In the genomic region with DNA sequence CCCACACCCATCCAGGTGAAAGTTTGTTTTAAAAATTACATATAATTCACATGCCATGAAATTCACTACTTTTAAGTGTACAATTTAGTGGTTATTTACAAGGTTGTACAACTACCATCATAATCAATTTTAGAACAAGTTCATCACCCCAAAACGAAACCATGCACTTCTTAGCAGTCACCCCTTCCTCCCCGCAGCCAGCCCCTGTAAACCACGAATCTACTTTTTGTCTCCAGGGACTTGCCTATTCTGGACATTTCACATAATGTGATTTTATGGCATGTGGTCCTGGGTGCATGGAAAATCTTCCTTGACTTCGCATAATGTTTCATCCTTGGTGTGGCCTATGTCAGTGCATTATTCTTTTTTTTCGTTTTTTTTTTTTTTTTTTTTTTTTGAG, we compare ENCODE assay signal across 1 cellular context.
TF ChIP-seq lines count a peak whose summit lies in the region.

No MANE protein-coding gene starts in this region.

TF ChIP-seq in HepG2, 621 proteins besides CTCF, POLR2A, EP300 and RAD21 (continued from another document):
- TF ChIP-seq, protein P1, sequence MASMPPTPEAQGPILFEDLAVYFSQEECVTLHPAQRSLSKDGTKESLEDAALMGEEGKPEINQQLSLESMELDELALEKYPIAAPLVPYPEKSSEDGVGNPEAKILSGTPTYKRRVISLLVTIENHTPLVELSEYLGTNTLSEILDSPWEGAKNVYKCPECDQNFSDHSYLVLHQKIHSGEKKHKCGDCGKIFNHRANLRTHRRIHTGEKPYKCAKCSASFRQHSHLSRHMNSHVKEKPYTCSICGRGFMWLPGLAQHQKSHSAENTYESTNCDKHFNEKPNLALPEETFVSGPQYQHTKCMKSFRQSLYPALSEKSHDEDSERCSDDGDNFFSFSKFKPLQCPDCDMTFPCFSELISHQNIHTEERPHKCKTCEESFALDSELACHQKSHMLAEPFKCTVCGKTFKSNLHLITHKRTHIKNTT (CRISPR knock-in tag; IDR thresholded peaks at IDR 0.05): no peak
- TF ChIP-seq, protein P2, sequence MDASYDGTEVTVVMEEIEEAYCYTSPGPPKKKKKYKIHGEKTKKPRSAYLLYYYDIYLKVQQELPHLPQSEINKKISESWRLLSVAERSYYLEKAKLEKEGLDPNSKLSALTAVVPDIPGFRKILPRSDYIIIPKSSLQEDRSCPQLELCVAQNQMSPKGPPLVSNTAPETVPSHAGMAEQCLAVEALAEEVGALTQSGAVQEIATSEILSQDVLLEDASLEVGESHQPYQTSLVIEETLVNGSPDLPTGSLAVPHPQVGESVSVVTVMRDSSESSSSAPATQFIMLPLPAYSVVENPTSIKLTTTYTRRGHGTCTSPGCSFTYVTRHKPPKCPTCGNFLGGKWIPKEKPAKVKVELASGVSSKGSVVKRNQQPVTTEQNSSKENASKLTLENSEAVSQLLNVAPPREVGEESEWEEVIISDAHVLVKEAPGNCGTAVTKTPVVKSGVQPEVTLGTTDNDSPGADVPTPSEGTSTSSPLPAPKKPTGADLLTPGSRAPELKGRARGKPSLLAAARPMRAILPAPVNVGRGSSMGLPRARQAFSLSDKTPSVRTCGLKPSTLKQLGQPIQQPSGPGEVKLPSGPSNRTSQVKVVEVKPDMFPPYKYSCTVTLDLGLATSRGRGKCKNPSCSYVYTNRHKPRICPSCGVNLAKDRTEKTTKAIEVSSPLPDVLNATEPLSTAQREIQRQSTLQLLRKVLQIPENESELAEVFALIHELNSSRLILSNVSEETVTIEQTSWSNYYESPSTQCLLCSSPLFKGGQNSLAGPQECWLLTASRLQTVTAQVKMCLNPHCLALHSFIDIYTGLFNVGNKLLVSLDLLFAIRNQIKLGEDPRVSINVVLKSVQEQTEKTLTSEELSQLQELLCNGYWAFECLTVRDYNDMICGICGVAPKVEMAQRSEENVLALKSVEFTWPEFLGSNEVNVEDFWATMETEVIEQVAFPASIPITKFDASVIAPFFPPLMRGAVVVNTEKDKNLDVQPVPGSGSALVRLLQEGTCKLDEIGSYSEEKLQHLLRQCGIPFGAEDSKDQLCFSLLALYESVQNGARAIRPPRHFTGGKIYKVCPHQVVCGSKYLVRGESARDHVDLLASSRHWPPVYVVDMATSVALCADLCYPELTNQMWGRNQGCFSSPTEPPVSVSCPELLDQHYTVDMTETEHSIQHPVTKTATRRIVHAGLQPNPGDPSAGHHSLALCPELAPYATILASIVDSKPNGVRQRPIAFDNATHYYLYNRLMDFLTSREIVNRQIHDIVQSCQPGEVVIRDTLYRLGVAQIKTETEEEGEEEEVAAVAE (CRISPR knock-in tag; IDR thresholded peaks at IDR 0.05; ENCODE audit: borderline replicate concordance): no peak
- TF ChIP-seq, protein P3, sequence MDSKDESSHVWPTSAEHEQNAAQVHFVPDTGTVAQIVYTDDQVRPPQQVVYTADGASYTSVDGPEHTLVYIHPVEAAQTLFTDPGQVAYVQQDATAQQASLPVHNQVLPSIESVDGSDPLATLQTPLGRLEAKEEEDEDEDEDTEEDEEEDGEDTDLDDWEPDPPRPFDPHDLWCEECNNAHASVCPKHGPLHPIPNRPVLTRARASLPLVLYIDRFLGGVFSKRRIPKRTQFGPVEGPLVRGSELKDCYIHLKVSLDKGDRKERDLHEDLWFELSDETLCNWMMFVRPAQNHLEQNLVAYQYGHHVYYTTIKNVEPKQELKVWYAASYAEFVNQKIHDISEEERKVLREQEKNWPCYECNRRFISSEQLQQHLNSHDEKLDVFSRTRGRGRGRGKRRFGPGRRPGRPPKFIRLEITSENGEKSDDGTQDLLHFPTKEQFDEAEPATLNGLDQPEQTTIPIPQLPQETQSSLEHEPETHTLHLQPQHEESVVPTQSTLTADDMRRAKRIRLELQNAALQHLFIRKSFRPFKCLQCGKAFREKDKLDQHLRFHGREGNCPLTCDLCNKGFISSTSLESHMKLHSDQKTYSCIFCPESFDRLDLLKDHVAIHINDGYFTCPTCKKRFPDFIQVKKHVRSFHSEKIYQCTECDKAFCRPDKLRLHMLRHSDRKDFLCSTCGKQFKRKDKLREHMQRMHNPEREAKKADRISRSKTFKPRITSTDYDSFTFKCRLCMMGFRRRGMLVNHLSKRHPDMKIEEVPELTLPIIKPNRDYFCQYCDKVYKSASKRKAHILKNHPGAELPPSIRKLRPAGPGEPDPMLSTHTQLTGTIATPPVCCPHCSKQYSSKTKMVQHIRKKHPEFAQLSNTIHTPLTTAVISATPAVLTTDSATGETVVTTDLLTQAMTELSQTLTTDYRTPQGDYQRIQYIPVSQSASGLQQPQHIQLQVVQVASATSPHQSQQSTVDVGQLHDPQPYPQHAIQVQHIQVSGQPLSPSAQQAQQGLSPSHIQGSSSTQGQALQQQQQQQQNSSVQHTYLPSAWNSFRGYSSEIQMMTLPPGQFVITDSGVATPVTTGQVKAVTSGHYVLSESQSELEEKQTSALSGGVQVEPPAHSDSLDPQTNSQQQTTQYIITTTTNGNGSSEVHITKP (CRISPR knock-in tag; IDR thresholded peaks at IDR 0.05; ENCODE audit: low read depth): no peak
- no peak for TF ChIP-seq JDP2 (CRISPR knock-in tag; IDR thresholded peaks at IDR 0.05; ENCODE audit: borderline replicate concordance)
- TF ChIP-seq TOE1 (CRISPR knock-in tag; IDR thresholded peaks at IDR 0.05): no peak
- TF ChIP-seq ZNF75D (CRISPR knock-in tag; IDR thresholded peaks at IDR 0.05; ENCODE audit: borderline replicate concordance): no peak
- no peak for TF ChIP-seq TAF1 (CRISPR knock-in tag; IDR thresholded peaks at IDR 0.05)
